ENCODE assay signal across 1 cellular context in genomic region chr12:46219892-46220655, GRCh38.
TF ChIP-seq lines count a peak whose summit lies in the region.

No MANE protein-coding gene starts in this region.

TF ChIP-seq in K562, 482 proteins besides CTCF, POLR2A, EP300 and RAD21 (continued from another document and continues in another):
- TF ChIP-seq MGA (IDR thresholded peaks at IDR 0.05) (no peak; the same call in 1 of the 2 replicates), CHCHD3 (CRISPR knock-in tag; IDR thresholded peaks at IDR 0.05) (no peak), PRMT5 (CRISPR knock-in tag; IDR thresholded peaks at IDR 0.05) (no peak), POLR3G (IDR thresholded peaks at IDR 0.05; ENCODE audit: extremely low read depth, insufficient read length, insufficient replicate concordance) (no peak), CREBBP (IDR thresholded peaks at IDR 0.05; ENCODE audit: low read depth, low read length) (no peak), SIX5 (IDR thresholded peaks at IDR 0.05; ENCODE audit: borderline replicate concordance in 1 of 2, insufficient read depth in 1 of 2, low read depth in 1 of 2, low read length in 2 of 2) (no peak), KAT8 (IDR thresholded peaks at IDR 0.05; ENCODE audit: low read depth) (no peak), TFAM (CRISPR knock-in tag; conservative IDR thresholded peaks at IDR 0.05) (no peak), KLF1 (tag; IDR thresholded peaks at IDR 0.05) (no peak), MYC (IDR thresholded peaks at IDR 0.05; ENCODE audit: low read depth, low read length) (peak; percentile 44; the same call in 1 of the 2 replicates), MYC (CRISPR knock-in tag; IDR thresholded peaks at IDR 0.05; ENCODE audit: borderline replicate concordance, low read depth) (no peak), NELFE (IDR thresholded peaks at IDR 0.05; ENCODE audit: insufficient read depth, insufficient read length) (no peak), SAP30 (IDR thresholded peaks at IDR 0.05; ENCODE audit: borderline replicate concordance, insufficient read depth, low read depth, low read length, poor library complexity, severe bottlenecking) (no peak), ZNF184 (CRISPR knock-in tag; IDR thresholded peaks at IDR 0.05) (no peak), SOX6 (IDR thresholded peaks at IDR 0.05) (peak; percentile 99), NEUROD1 (IDR thresholded peaks at IDR 0.05; ENCODE audit: borderline replicate concordance, low read depth, low read length, partially characterized antibody) (no peak), GABPA (tag; conservative IDR thresholded peaks at IDR 0.05; ENCODE audit: low read depth) (peak; percentile 40), ZNF274 (IDR thresholded peaks at IDR 0.05; ENCODE audit: borderline replicate concordance, low read depth, low read length) (no peak), STAT6 (CRISPR knock-in tag; IDR thresholded peaks at IDR 0.05) (no peak), HDAC3 (IDR thresholded peaks at IDR 0.05; ENCODE audit: borderline replicate concordance, partially characterized antibody) (no peak), EP400 (IDR thresholded peaks at IDR 0.05) (0 out of 2 replicates have a peak, but pooled peaks have one; percentile 38), CBFB (CRISPR knock-in tag; IDR thresholded peaks at IDR 0.05) (no peak), MIER1 (IDR thresholded peaks at IDR 0.05; ENCODE audit: low read depth) (no peak), TSC22D4 (tag; IDR thresholded peaks at IDR 0.05) (no peak), SRF (CRISPR knock-in tag; IDR thresholded peaks at IDR 0.05) (no peak), CREB1 (IDR thresholded peaks at IDR 0.05) (no peak), CREB1 (CRISPR knock-in tag; IDR thresholded peaks at IDR 0.05) (no peak), ELF4 (CRISPR knock-in tag; IDR thresholded peaks at IDR 0.05) (no peak), ZNF239 (CRISPR knock-in tag; IDR thresholded peaks at IDR 0.05) (no peak), ESRRA (IDR thresholded peaks at IDR 0.05; ENCODE audit: borderline replicate concordance, low read depth) (no peak), FOXP1 (CRISPR knock-in tag; IDR thresholded peaks at IDR 0.05) (no peak)
- TF ChIP-seq, protein P1, sequence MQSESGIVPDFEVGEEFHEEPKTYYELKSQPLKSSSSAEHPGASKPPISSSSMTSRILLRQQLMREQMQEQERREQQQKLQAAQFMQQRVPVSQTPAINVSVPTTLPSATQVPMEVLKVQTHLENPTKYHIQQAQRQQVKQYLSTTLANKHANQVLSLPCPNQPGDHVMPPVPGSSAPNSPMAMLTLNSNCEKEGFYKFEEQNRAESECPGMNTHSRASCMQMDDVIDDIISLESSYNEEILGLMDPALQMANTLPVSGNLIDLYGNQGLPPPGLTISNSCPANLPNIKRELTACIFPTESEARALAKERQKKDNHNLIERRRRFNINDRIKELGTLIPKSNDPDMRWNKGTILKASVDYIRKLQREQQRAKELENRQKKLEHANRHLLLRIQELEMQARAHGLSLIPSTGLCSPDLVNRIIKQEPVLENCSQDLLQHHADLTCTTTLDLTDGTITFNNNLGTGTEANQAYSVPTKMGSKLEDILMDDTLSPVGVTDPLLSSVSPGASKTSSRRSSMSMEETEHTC (IDR thresholded peaks at IDR 0.05): no peak
- TF ChIP-seq, protein P2, sequence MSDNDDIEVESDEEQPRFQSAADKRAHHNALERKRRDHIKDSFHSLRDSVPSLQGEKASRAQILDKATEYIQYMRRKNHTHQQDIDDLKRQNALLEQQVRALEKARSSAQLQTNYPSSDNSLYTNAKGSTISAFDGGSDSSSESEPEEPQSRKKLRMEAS (CRISPR knock-in tag; IDR thresholded peaks at IDR 0.05): no peak
- TF ChIP-seq, protein P3, sequence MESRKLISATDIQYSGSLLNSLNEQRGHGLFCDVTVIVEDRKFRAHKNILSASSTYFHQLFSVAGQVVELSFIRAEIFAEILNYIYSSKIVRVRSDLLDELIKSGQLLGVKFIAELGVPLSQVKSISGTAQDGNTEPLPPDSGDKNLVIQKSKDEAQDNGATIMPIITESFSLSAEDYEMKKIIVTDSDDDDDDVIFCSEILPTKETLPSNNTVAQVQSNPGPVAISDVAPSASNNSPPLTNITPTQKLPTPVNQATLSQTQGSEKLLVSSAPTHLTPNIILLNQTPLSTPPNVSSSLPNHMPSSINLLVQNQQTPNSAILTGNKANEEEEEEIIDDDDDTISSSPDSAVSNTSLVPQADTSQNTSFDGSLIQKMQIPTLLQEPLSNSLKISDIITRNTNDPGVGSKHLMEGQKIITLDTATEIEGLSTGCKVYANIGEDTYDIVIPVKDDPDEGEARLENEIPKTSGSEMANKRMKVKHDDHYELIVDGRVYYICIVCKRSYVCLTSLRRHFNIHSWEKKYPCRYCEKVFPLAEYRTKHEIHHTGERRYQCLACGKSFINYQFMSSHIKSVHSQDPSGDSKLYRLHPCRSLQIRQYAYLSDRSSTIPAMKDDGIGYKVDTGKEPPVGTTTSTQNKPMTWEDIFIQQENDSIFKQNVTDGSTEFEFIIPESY (CRISPR knock-in tag; IDR thresholded peaks at IDR 0.05): peak; percentile 49; the same call in 1 of the 2 replicates
- TF ChIP-seq, protein P4, sequence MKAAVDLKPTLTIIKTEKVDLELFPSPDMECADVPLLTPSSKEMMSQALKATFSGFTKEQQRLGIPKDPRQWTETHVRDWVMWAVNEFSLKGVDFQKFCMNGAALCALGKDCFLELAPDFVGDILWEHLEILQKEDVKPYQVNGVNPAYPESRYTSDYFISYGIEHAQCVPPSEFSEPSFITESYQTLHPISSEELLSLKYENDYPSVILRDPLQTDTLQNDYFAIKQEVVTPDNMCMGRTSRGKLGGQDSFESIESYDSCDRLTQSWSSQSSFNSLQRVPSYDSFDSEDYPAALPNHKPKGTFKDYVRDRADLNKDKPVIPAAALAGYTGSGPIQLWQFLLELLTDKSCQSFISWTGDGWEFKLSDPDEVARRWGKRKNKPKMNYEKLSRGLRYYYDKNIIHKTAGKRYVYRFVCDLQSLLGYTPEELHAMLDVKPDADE (conservative IDR thresholded peaks at IDR 0.05; ENCODE audit: control insufficient read depth, low read depth, low read length): no peak
